8 cellular contexts compared by ENCODE assay signal in the genomic region with DNA sequence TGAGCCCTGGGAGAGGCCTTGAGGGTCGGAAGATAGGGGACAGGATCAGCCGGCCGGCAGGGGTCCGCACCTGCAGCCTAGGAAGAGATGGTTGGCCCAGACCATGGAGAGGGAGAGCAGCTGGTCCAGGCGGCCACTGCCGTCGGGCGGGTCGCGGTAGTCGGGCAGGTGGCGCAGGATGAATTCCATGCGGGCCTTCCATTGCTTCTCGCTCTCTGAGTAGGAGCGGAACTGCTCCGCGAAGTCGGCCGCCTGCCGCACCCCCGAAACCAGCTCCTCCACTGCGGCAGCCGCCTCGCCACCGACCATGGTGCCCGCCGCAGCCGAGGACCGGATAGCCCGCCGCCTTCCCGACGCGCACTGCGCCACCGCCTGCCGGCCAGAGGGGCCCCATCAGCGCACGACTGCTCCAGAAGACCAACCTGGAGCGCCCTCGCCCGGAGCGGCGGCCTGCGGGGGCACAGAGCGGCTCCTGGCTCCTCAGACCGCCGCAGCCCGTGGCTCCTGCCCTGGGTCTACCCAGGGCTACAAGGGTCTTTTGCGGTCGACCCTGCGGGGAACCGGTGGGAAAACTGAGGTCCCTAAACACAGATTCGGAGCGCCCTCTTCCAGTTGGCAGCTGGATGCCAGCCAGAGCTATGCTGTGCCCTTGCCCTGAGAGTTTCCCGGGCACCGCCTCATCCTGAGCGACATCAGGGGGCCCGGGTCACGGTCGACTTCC. TPM values are rescaled to one million over a fixed set of nuclear protein-coding genes. Genes with fewer than 3 reads are reported as not detected.
DNase-seq lines count a peak whose midpoint lies in the region; ATAC-seq, FAIRE-seq and TF ChIP-seq lines count a peak whose summit lies in the region.

A gene with protein sequence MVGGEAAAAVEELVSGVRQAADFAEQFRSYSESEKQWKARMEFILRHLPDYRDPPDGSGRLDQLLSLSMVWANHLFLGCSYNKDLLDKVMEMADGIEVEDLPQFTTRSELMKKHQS (minus strand): TSS at position 336 of the 721 bp plus-strand sequence. CDS start 27 bp downstream, at position 309.

- H3K27me3 Mint-ChIP-seq in central memory CD8-positive, alpha-beta T cell, result no peaks in the 10 kb centered on the region

- peak within 1 kb of the TSS; percentile 86 for H3K9ac ChIP-seq in keratinocyte (ENCODE audit: control insufficient read depth, extremely low read depth, insufficient read depth, low read length)

- H3K79me2 ChIP-seq in keratinocyte (ENCODE audit: control insufficient read depth, insufficient read depth, low read length), result peaks cover 20% of the 10 kb centered on the region

- H3K27ac ChIP-seq in keratinocyte (ENCODE audit: control insufficient read depth, insufficient read depth, low read length), result peak within 1 kb of the TSS; percentile 62

- DNase-seq in AG10803 (ENCODE audit: low read depth) (peak; percentile 85), NCI-H226 (peak; percentile 86), keratinocyte (ENCODE audit: low read depth, low spot score) (no peak)
- DNase-seq in central memory CD8-positive, alpha-beta T cell (ENCODE audit: low spot score in 2 of 2), result peak; percentile 81 to 83
- peak; percentile 83 to 84 for DNase-seq in stimulated activated CD4-positive, alpha-beta T cell treated with anti-CD3 and anti-CD28 coated beads, Interleukin-15, amount 100 ng/mL, for 1 hour (ENCODE audit: low read depth in 1 of 2, low spot score in 1 of 2)

- H3K27me3 ChIP-seq in keratinocyte (ENCODE audit: control insufficient read depth, extremely low read depth, insufficient read depth, low read length), result no peaks in the 10 kb centered on the region

- peaks cover 11% of the 10 kb centered on the region for H3K36me3 Mint-ChIP-seq in central memory CD8-positive, alpha-beta T cell (ENCODE audit: insufficient read depth)

- H3K4me3 ChIP-seq in AG10803 (ENCODE audit: low read length) (peak within 1 kb of the TSS; percentile 88), keratinocyte (ENCODE audit: control insufficient read depth in 2 of 3, extremely low read depth in 1 of 3, insufficient read depth in 2 of 3, low read depth in 1 of 3, low read length in 3 of 3) (peak within 1 kb of the TSS; percentile 85 to 100 (median 94))

- peak within 1 kb of the TSS; percentile 94 for H3K4me3 Mint-ChIP-seq in central memory CD8-positive, alpha-beta T cell

- H3K9me1 ChIP-seq in keratinocyte (ENCODE audit: control insufficient read depth, extremely low read depth, insufficient read depth, low read length), result no peaks in the 10 kb centered on the region

- dilution Hi-C loops in keratinocyte (cut with MboI; ENCODE audit: extremely low pct_ligation_motif_present, low sequenced_read_pairs), result no loop called here

- H3K27ac Mint-ChIP-seq in central memory CD8-positive, alpha-beta T cell (ENCODE audit: low read depth), result peak within 1 kb of the TSS; percentile 94

- peaks cover 33% of the 10 kb centered on the region for H3K4me1 Mint-ChIP-seq in central memory CD8-positive, alpha-beta T cell

- FAIRE-seq in keratinocyte (lab: Jason Lieb, UNC), result no peak

- H3K9me3 ChIP-seq in keratinocyte (ENCODE audit: control insufficient read depth, low read depth, low read length), result no peaks in the 10 kb centered on the region

- peak; percentile 61 for TF ChIP-seq CTCF in AG10803 (conservative IDR thresholded peaks at IDR 0.05; ENCODE audit: low read length)
- peak; percentile 38 to 84 (median 82) for TF ChIP-seq CTCF in keratinocyte (optimal IDR thresholded peaks at IDR 0.05 in 1 of 3, IDR thresholded peaks at IDR 0.05 in 1 of 3, conservative IDR thresholded peaks at IDR 0.05 in 1 of 3; ENCODE audit: extremely low read depth in 1 of 3, insufficient read depth in 2 of 3, low read length in 3 of 3)

- peaks cover 0 to 4% of the 10 kb centered on the region in 2 experiments for H3K36me3 ChIP-seq in keratinocyte (ENCODE audit: control insufficient read depth in 2 of 2, extremely low read depth in 1 of 2, insufficient read depth in 2 of 2, low read length in 2 of 2)

- peak within 1 kb of the TSS; percentile 88 for H3K4me2 ChIP-seq in keratinocyte (ENCODE audit: control insufficient read depth, extremely low read depth, insufficient read depth, low read depth, low read length)

- no peaks in the 10 kb centered on the region for H3K9me3 Mint-ChIP-seq in central memory CD8-positive, alpha-beta T cell

- ATAC-seq in GM18909 (IDR thresholded peaks at IDR 0.05; ENCODE audit: poor library complexity, unreplicated experiment) (peak; percentile 96), HG03159 (IDR thresholded peaks at IDR 0.05; ENCODE audit: unreplicated experiment) (peak; percentile 98)
- peak; percentile 100 for ATAC-seq in activated CD4-positive, CD25-positive, alpha-beta regulatory T cell treated with anti-CD3 and anti-CD28 coated beads, Interleukin-2, amount 50 U/mL, for 24 hours
- peak; percentile 98 for ATAC-seq in central memory CD8-positive, alpha-beta T cell (replicated peaks; ENCODE audit: extremely low read depth, poor library complexity, severe bottlenecking)

- peak within 1 kb of the TSS; percentile 94 for H2AFZ ChIP-seq in keratinocyte (ENCODE audit: control insufficient read depth, low read length)

- peaks cover 34% of the 10 kb centered on the region for H3K4me1 ChIP-seq in keratinocyte (ENCODE audit: control insufficient read depth, extremely low read depth, insufficient read depth, low read length)

- H4K20me1 ChIP-seq in keratinocyte (ENCODE audit: control insufficient read depth, extremely low read depth, insufficient read depth, low read length), result no peaks in the 10 kb centered on the region

RNA-seq across cellular contexts. Expression of the gene that starts here (rescaled TPM):
- polyA plus RNA-seq in keratinocyte, result 17.4 to 28.4 TPM (median 22.2 TPM) in 3 replicates
- 7.3 TPM for polyA plus RNA-seq in keratinocyte (2011; ENCODE audit: low read depth)
- polyA plus RNA-seq in keratinocyte (2011; cell fraction: cytosol; rRNA removed), result 21.3 and 24.9 TPM in 2 replicates
- polyA plus RNA-seq in keratinocyte (2011; cell fraction: nucleus; rRNA removed), result 3.8 and 5.3 TPM in 2 replicates
- polyA plus RNA-seq in keratinocyte (2012; ENCODE audit: low replicate concordance), result 12.3 and 24.7 TPM in 2 replicates
- polyA minus RNA-seq in keratinocyte, result 5.7 to 6.4 TPM (median 6.2 TPM) in 3 replicates
- 16.5 TPM for polyA minus RNA-seq in keratinocyte (2011; cell fraction: cytosol; rRNA and poly(A)+ RNA removed)
- 0.84 and 2.2 TPM in 2 replicates for polyA minus RNA-seq in keratinocyte (2011; cell fraction: nucleus; rRNA and poly(A)+ RNA removed)
